In the genomic region with DNA sequence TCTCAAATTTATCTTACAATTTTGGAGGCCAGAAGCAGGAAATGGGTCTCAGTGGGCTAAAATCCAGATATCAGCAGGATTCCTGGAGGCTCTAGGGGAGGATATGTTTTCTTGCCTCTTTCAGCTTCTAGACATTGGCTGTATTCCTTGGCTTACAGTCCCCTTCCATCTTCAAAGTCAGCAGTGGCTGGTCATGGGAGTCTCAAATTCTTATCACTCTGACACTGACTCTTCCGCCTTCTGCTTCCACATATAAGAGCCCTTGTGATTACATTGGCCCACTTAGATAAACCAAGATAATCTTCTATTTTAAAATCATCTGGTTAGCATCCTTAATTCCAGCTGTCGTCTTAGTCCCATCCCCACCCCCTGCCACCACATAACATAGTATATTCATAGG, we compare ENCODE assay signal across 18 cellular contexts.
"Had no signal": no experiment of that assay in that cellular context is flagged by ENCODE, and none has a peak within 500 bp of the region (broad histone marks: within the 10 kb centered on the region; RNA-seq: fewer than 3 reads in every experiment).

No MANE protein-coding gene starts in this region.

- H3K4me1 Mint-ChIP-seq: stimulated activated effector memory CD8-positive, alpha-beta T cell treated with anti-CD3 and anti-CD28 coated beads, Interleukin-12 subunit alpha, Interleukin-12 subunit beta, amount 100 ng/mL, for 72 hours had no signal

- H3K36me3 Mint-ChIP-seq: neural progenitor cell; stimulated activated effector memory CD8-positive, alpha-beta T cell treated with anti-CD3 and anti-CD28 coated beads, Interleukin-12 subunit alpha, Interleukin-12 subunit beta, amount 100 ng/mL, for 72 hours; type B pancreatic cell had no signal

- H3K27me3 Mint-ChIP-seq: natural killer cell treated with Interleukin-12 subunit alpha and Interleukin-12 subunit beta and Interleukin-15 and Interleukin-18, amount 100 ng/mL, for 72 hours; progenitor cell of endocrine pancreas had no signal

- DNase-seq: effector CD8-positive, alpha-beta T cell; gastrocnemius medialis; heart right ventricle; hypothalamus; kidney glomerular epithelial cell; nucleus accumbens; pancreas; right cardiac atrium; stimulated activated CD4-positive, alpha-beta T cell treated with anti-CD3 and anti-CD28 coated beads, Interleukin-4, amount 100 ng/mL, for 1 hour; stimulated activated CD8-positive, alpha-beta memory T cell treated with anti-CD3 and anti-CD28 coated beads, Interleukin-4, amount 100 ng/mL, for 48 hours; stimulated activated naive CD8-positive, alpha-beta T cell treated with anti-CD3 and anti-CD28 coated beads, Interleukin-15, Interleukin-2, amounts not matched to agents 100 U/mL and 50 U/mL, for 24 hours; thyroid gland; uterus had no signal

- ATAC-seq: gastrocnemius medialis; natural killer cell treated with Interleukin-12 subunit alpha and Interleukin-12 subunit beta and Interleukin-15 and Interleukin-18, amount 100 ng/mL, for 72 hours; pancreas; stimulated activated effector memory CD8-positive, alpha-beta T cell treated with anti-CD3 and anti-CD28 coated beads, Interleukin-12 subunit alpha, Interleukin-12 subunit beta, amount 100 ng/mL, for 72 hours; stimulated activated naive CD8-positive, alpha-beta T cell treated with anti-CD3 and anti-CD28 coated beads, Interleukin-15, Interleukin-2, amounts not matched to agents 100 U/mL and 50 U/mL, for 24 hours had no signal

- H3K27ac Mint-ChIP-seq: natural killer cell treated with Interleukin-12 subunit alpha and Interleukin-12 subunit beta and Interleukin-15 and Interleukin-18, amount 100 ng/mL, for 72 hours; progenitor cell of endocrine pancreas; stimulated activated effector memory CD8-positive, alpha-beta T cell treated with anti-CD3 and anti-CD28 coated beads, Interleukin-12 subunit alpha, Interleukin-12 subunit beta, amount 100 ng/mL, for 72 hours; type B pancreatic cell had no signal

- H3K9me3 Mint-ChIP-seq: neural progenitor cell, type B pancreatic cell had no signal

- H3K4me3 Mint-ChIP-seq: natural killer cell treated with Interleukin-12 subunit alpha and Interleukin-12 subunit beta and Interleukin-15 and Interleukin-18, amount 100 ng/mL, for 72 hours; neural progenitor cell; stimulated activated effector memory CD8-positive, alpha-beta T cell treated with anti-CD3 and anti-CD28 coated beads, Interleukin-12 subunit alpha, Interleukin-12 subunit beta, amount 100 ng/mL, for 72 hours; type B pancreatic cell had no signal
